ENCODE assay signal across 8 cellular contexts in the genomic region with DNA sequence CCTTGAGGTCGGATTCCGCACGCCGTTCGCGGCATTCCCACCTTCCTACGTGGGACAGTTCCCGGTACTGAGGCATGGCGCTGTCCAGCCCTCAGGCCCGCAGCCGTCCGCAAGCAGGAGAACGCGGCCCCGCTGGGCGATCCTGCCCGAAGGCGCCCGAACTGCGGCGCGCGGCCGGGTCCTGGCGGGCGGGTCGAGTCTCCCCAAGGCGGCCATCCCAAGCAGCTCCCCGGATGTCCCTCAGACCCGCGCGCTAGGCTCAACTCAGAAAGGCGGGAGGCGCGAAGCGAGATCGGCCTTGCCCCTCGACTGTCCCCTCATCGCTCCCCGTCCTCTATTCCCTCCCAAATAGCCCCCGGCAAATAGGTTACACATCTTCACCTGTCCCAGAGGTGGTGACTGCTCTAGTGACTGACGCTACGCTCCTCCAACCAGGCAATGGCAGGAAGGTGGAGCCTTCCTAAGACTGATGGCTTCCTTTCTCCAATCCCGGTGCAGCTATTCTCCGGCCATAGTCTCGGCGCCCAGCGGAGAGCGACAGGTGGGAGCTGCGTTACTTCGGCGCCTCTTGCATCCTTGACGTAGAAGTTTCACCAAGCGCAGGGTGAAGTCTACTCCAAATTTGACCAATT. TPM values are rescaled to one million over a fixed set of nuclear protein-coding genes. Genes with fewer than 3 reads are reported as not detected.
DNase-seq lines count a peak whose midpoint lies in the region; ATAC-seq and TF ChIP-seq lines count a peak whose summit lies in the region.

No MANE protein-coding gene starts in this region.

- no peak for TF ChIP-seq RAD21 in Ishikawa (IDR thresholded peaks at IDR 0.05; ENCODE audit: low read depth)

- WGBS in esophagus, 2 donors = 0% methylated on average over 53 to 54 of the region's 54 CpGs

- H3K36me3 ChIP-seq in esophagus (ENCODE audit: control insufficient read depth in 2 of 2, insufficient read depth in 2 of 2, low read length in 1 of 2) = no peaks in the 10 kb centered on the region

- DNase-seq in DMS153 treated with DMSO at 0.1 percent for 48 hours (lab: John Stamatoyannopoulos, UW; ENCODE audit: unreplicated experiment) (peak; percentile 71), OCI-M1 (lab: John Stamatoyannopoulos, UW) (peak; percentile 96), mucosa of gallbladder (ENCODE audit: low spot score) (peak; percentile 94)
- peak; percentile 85 for DNase-seq in activated T-cell treated with anti-CD3 and anti-CD28 coated beads, Interleukin-2, amount 50 U/mL, for 1 hour
- peak; percentile 77 for DNase-seq in stimulated activated CD8-positive, alpha-beta memory T cell treated with anti-CD3 and anti-CD28 coated beads, Interleukin-4, amount 100 ng/mL, for 24 hours (ENCODE audit: low read depth)

- H3K27me3 ChIP-seq in esophagus (ENCODE audit: control insufficient read depth in 1 of 2, insufficient read depth in 2 of 2, low read length in 2 of 2) = no peaks in the 10 kb centered on the region

- ATAC-seq in GM21619 (IDR thresholded peaks at IDR 0.05; ENCODE audit: unreplicated experiment) = peak; percentile 63

- peaks cover 0 to 4% of the 10 kb centered on the region in 2 donors for H3K4me1 ChIP-seq in esophagus (ENCODE audit: control insufficient read depth in 2 of 2, insufficient read depth in 2 of 2, low read length in 1 of 2)

- peak overlapping the region; percentile 98 to 100 for H3K27ac ChIP-seq in esophagus (ENCODE audit: low read depth in 2 of 2, low read length in 1 of 2)

- no peak for TF ChIP-seq EP300 in Ishikawa (IDR thresholded peaks at IDR 0.05; ENCODE audit: borderline replicate concordance)

- peak overlapping the region; percentile 78 to 94 for H3K4me3 ChIP-seq in esophagus (ENCODE audit: low read depth in 1 of 2, low read length in 2 of 2)

- H3K9me3 ChIP-seq in esophagus (ENCODE audit: control insufficient read depth in 2 of 2, insufficient read depth in 1 of 2, low read depth in 1 of 2, low read length in 1 of 2) = no peaks in the 10 kb centered on the region

TF ChIP-seq in Ishikawa, 13 proteins besides CTCF, POLR2A, EP300 and RAD21:
- TF ChIP-seq NFIC (IDR thresholded peaks at IDR 0.05) (no peak), TAF1 (IDR thresholded peaks at IDR 0.05; ENCODE audit: low read depth) (no peak; the same call in none of the 2 replicates), YY1 (IDR thresholded peaks at IDR 0.05; ENCODE audit: low read depth) (peak; percentile 71), TCF12 (IDR thresholded peaks at IDR 0.05; ENCODE audit: low read depth) (0 out of 2 replicates have a peak, but pooled peaks have one; percentile 9), TEAD4 (IDR thresholded peaks at IDR 0.05) (peak; percentile 71)
- TF ChIP-seq, protein P1, sequence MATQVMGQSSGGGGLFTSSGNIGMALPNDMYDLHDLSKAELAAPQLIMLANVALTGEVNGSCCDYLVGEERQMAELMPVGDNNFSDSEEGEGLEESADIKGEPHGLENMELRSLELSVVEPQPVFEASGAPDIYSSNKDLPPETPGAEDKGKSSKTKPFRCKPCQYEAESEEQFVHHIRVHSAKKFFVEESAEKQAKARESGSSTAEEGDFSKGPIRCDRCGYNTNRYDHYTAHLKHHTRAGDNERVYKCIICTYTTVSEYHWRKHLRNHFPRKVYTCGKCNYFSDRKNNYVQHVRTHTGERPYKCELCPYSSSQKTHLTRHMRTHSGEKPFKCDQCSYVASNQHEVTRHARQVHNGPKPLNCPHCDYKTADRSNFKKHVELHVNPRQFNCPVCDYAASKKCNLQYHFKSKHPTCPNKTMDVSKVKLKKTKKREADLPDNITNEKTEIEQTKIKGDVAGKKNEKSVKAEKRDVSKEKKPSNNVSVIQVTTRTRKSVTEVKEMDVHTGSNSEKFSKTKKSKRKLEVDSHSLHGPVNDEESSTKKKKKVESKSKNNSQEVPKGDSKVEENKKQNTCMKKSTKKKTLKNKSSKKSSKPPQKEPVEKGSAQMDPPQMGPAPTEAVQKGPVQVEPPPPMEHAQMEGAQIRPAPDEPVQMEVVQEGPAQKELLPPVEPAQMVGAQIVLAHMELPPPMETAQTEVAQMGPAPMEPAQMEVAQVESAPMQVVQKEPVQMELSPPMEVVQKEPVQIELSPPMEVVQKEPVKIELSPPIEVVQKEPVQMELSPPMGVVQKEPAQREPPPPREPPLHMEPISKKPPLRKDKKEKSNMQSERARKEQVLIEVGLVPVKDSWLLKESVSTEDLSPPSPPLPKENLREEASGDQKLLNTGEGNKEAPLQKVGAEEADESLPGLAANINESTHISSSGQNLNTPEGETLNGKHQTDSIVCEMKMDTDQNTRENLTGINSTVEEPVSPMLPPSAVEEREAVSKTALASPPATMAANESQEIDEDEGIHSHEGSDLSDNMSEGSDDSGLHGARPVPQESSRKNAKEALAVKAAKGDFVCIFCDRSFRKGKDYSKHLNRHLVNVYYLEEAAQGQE (IDR thresholded peaks at IDR 0.05; ENCODE audit: low read depth) = peak; percentile 96
- TF ChIP-seq, protein P2, sequence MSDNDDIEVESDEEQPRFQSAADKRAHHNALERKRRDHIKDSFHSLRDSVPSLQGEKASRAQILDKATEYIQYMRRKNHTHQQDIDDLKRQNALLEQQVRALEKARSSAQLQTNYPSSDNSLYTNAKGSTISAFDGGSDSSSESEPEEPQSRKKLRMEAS (IDR thresholded peaks at IDR 0.05) = peak; percentile 91
TF ChIP-seq in Ishikawa: peak in this region for 5.

RNA-seq across cellular contexts. Expression of a gene that starts 0.8 kb away (rescaled TPM):
- polyA plus RNA-seq in esophagus = 10 to 100 TPM; 37.7 to 43.2 TPM
- 116 TPM for total RNA-seq in mucosa of gallbladder

RNA-seq across cellular contexts. Expression of a gene that starts 40.9 kb away (rescaled TPM):
- polyA plus RNA-seq in esophagus = under 1 TPM; 0.14 to 0.20 TPM
- total RNA-seq in mucosa of gallbladder = 0.86 TPM

RNA-seq across cellular contexts. Expression of a gene that starts 54.4 kb away (rescaled TPM):
- polyA plus RNA-seq in esophagus = 10 to 100 TPM in 1 of 2 donors, 1 to 10 TPM in 1; 9.3 to 23.5 TPM
- total RNA-seq in mucosa of gallbladder = 21.2 TPM

Comparison
In these comparisons a context has a peak if more than half of its experiments do, and no peak if none do; other contexts are left out.
1. Peak in every context shown above with its lines: DNase-seq, ATAC-seq, H3K4me3 ChIP-seq and H3K27ac ChIP-seq.